Comparison of ENCODE assay signal across 8 cellular contexts in genomic region chr11:33774356-33775063, GRCh38. TPM values are rescaled to one million over a fixed set of nuclear protein-coding genes. Genes with fewer than 3 reads are reported as not detected.
DNase-seq lines count a peak whose midpoint lies in the region; ATAC-seq and TF ChIP-seq lines count a peak whose summit lies in the region.

Gene FBXO3 (minus strand): TSS chr11:33774520. CDS start chr11:33774497, 23 bp downstream.

- no peaks in the 10 kb centered on the region for H3K9me3 ChIP-seq in DND-41 (ENCODE audit: insufficient read depth, low read length, severe bottlenecking)

- H3K27me3 ChIP-seq in DND-41 (ENCODE audit: insufficient read depth, low read length, poor library complexity): peaks cover 29% of the 10 kb centered on the region

- H3K27ac ChIP-seq in DND-41 (ENCODE audit: low read length) (peak within 1 kb of the TSS; percentile 72), RWPE1 (peak within 1 kb of the TSS; percentile 72)

- H3K4me3 ChIP-seq in DND-41 (ENCODE audit: low read depth in 1 of 2, low read length in 2 of 2): peak within 1 kb of the TSS; percentile 81 to 87

- DNase-seq in DND-41: peak; percentile 91
- peak; percentile 76 for DNase-seq in H4 (ENCODE audit: low spot score)
- DNase-seq in LoVo (ENCODE audit: low spot score): peak; percentile 87
- peak; percentile 96 for DNase-seq in RWPE1 (ENCODE audit: low spot score)
- DNase-seq in activated T-helper 2 cell treated with anti-CD3 and anti-CD28 coated beads, Interferon-gamma antibody, Interleukin-2, Interleukin-4, amounts not matched to agents 10 μg/mL and 5 μg/mL and 100 μg/mL, durations not matched to agents 14 hours and 24 hours and 36 hours (ENCODE audit: low spot score): peak; percentile 74
- peak; percentile 55 for DNase-seq in fibroblast of peridontal ligament (ENCODE audit: extremely low read depth)
- DNase-seq in naive thymus-derived CD8-positive, alpha-beta T cell: peak; percentile 81 to 94 (median 88)
- peak; percentile 82 to 92 (median 90) for DNase-seq in stimulated activated naive CD4-positive, alpha-beta T cell (lab: John Stamatoyannopoulos, UW)

- H3K79me2 ChIP-seq in DND-41 (ENCODE audit: insufficient read depth, low read length): peaks cover 28% of the 10 kb centered on the region

- H3K27me3 Mint-ChIP-seq in activated T-helper 2 cell treated with anti-CD3 and anti-CD28 coated beads, Interferon-gamma antibody, Interleukin-2, Interleukin-4, amounts not matched to agents 10 μg/mL and 5 μg/mL and 100 μg/mL, durations not matched to agents 14 hours and 24 hours and 36 hours (ENCODE audit: low read depth): peaks cover 29% of the 10 kb centered on the region
- H3K27me3 Mint-ChIP-seq in naive thymus-derived CD8-positive, alpha-beta T cell: peaks cover 0 to 17% (median 13%) of the 10 kb centered on the region in 5 donors

- peaks cover 35% of the 10 kb centered on the region for H3K4me1 Mint-ChIP-seq in activated T-helper 2 cell treated with anti-CD3 and anti-CD28 coated beads, Interferon-gamma antibody, Interleukin-2, Interleukin-4, amounts not matched to agents 10 μg/mL and 5 μg/mL and 100 μg/mL, durations not matched to agents 14 hours and 24 hours and 36 hours (ENCODE audit: low read depth)
- peaks cover 29 to 52% (median 43%) of the 10 kb centered on the region in 4 donors for H3K4me1 Mint-ChIP-seq in naive thymus-derived CD8-positive, alpha-beta T cell

- H3K36me3 Mint-ChIP-seq in activated T-helper 2 cell treated with anti-CD3 and anti-CD28 coated beads, Interferon-gamma antibody, Interleukin-2, Interleukin-4, amounts not matched to agents 10 μg/mL and 5 μg/mL and 100 μg/mL, durations not matched to agents 14 hours and 24 hours and 36 hours (ENCODE audit: low read depth): peaks cover 14% of the 10 kb centered on the region
- peaks cover 0 to 20% (median 0%) of the 10 kb centered on the region in 3 donors for H3K36me3 Mint-ChIP-seq in naive thymus-derived CD8-positive, alpha-beta T cell

- CTCF ChIA-PET in RWPE1 (lab: Yijun Ruan, JAX): interaction anchor here (1.0 kb wide), 2 partner anchors 18 to 32 kb away, joined by 3 to 4 read pairs; no protein-coding TSS in a partner anchor

- H3K4me3 Mint-ChIP-seq in activated T-helper 2 cell treated with anti-CD3 and anti-CD28 coated beads, Interferon-gamma antibody, Interleukin-2, Interleukin-4, amounts not matched to agents 10 μg/mL and 5 μg/mL and 100 μg/mL, durations not matched to agents 14 hours and 24 hours and 36 hours (ENCODE audit: low read depth): peak within 1 kb of the TSS; percentile 93
- H3K4me3 Mint-ChIP-seq in naive thymus-derived CD8-positive, alpha-beta T cell: peak within 1 kb of the TSS; percentile 94 to 99 (median 96)

- peaks cover 27% of the 10 kb centered on the region for H3K4me1 ChIP-seq in DND-41 (ENCODE audit: insufficient read depth, low read length)

- intact Hi-C loops in activated T-helper 2 cell treated with anti-CD3 and anti-CD28 coated beads, Interferon-gamma antibody, Interleukin-2, Interleukin-4, amounts not matched to agents 10 μg/mL and 5 μg/mL and 100 μg/mL, durations not matched to agents 14 hours and 24 hours and 36 hours (cut with micrococcal nuclease): loop anchor here (1.0 to 5.0 kb wide), 3 partner anchors 52 to 584 kb away; partner anchors contain the start of genes ABTB2 and C11orf91

- POLR2A ChIA-PET in RWPE1 (lab: Yijun Ruan, JAX; ENCODE audit: low non-redundant PET): no interaction called here
- POLR2A ChIA-PET in naive thymus-derived CD8-positive, alpha-beta T cell (lab: Charles Lee): interaction anchor here (0.7 to 1.6 kb wide), 9 partner anchors 13 to 736 kb away, joined by 3 to 4 read pairs (median 3); partner anchors contain the start of genes CAPRIN1 and HIPK3

- H3K36me3 ChIP-seq in DND-41 (ENCODE audit: insufficient read depth, low read length): peaks cover 8% of the 10 kb centered on the region; the same call in 1 of the 2 replicates

- H3K9ac ChIP-seq in DND-41 (ENCODE audit: low read depth, low read length): peak within 1 kb of the TSS; percentile 70

- H3K27ac Mint-ChIP-seq in activated T-helper 2 cell treated with anti-CD3 and anti-CD28 coated beads, Interferon-gamma antibody, Interleukin-2, Interleukin-4, amounts not matched to agents 10 μg/mL and 5 μg/mL and 100 μg/mL, durations not matched to agents 14 hours and 24 hours and 36 hours: peak within 1 kb of the TSS; percentile 87
- H3K27ac Mint-ChIP-seq in naive thymus-derived CD8-positive, alpha-beta T cell: peak within 1 kb of the TSS; percentile 93 to 99 (median 98)

- no peaks in the 10 kb centered on the region for H3K9me3 Mint-ChIP-seq in activated T-helper 2 cell treated with anti-CD3 and anti-CD28 coated beads, Interferon-gamma antibody, Interleukin-2, Interleukin-4, amounts not matched to agents 10 μg/mL and 5 μg/mL and 100 μg/mL, durations not matched to agents 14 hours and 24 hours and 36 hours
- H3K9me3 Mint-ChIP-seq in naive thymus-derived CD8-positive, alpha-beta T cell: no peaks in the 10 kb centered on the region

- H2AFZ ChIP-seq in DND-41 (ENCODE audit: low read depth, low read length): peak within 1 kb of the TSS; percentile 95

- H4K20me1 ChIP-seq in DND-41 (ENCODE audit: insufficient read depth, low read length): peaks cover 19% of the 10 kb centered on the region; the same call in 1 of the 2 replicates

- TF ChIP-seq CTCF in DND-41 (IDR thresholded peaks at IDR 0.05; ENCODE audit: borderline replicate concordance, extremely low read depth, low read length, poor library complexity, severe bottlenecking) (no peak), RWPE1 (conservative IDR thresholded peaks at IDR 0.05; ENCODE audit: low read depth) (no peak)

- peak within 1 kb of the TSS; percentile 88 for H3K4me2 ChIP-seq in DND-41 (ENCODE audit: insufficient read depth, low read length)

- peak; percentile 92 for ATAC-seq in DND-41 (ENCODE audit: insufficient read depth, low read depth)
- peak; percentile 87 to 91 for ATAC-seq in naive thymus-derived CD8-positive, alpha-beta T cell

RNA-seq across cellular contexts. Expression of gene FBXO3, which starts in this region (rescaled TPM):
- 49.9 and 62.1 TPM in 2 replicates for total RNA-seq in H4 (2014; rRNA removed; shearing (Covaris generic))
- 13.9 TPM in 2 replicates for total RNA-seq in activated T-helper 2 cell treated with anti-CD3 and anti-CD28 coated beads, Interferon-gamma antibody, Interleukin-2, Interleukin-4, amounts not matched to agents 10 μg/mL and 5 μg/mL and 100 μg/mL, durations not matched to agents 14 hours and 24 hours and 36 hours
- 10 to 100 TPM; 49.4 to 52.1 TPM for total RNA-seq in naive thymus-derived CD8-positive, alpha-beta T cell
- polyA plus RNA-seq in naive thymus-derived CD8-positive, alpha-beta T cell: 10 to 100 TPM; 23.6 to 25.5 (median 25.2) TPM

Comparison
In these comparisons a context has a peak if more than half of its experiments do, and no peak if none do; other contexts are left out.
1. Peak in every context shown above with its lines: DNase-seq, ATAC-seq, H3K4me3 ChIP-seq and H3K27ac ChIP-seq.